Comparison of ENCODE assay signal across 8 cellular contexts in genomic region chr2:19357383-19358241, GRCh38. TPM values are rescaled to one million over a fixed set of nuclear protein-coding genes. Genes with fewer than 3 reads are reported as not detected.
A peak's percentile ranks its signal among the peaks of the same experiment; 100 is the strongest.
DNase-seq lines count a peak whose midpoint lies in the region; ATAC-seq and TF ChIP-seq lines count a peak whose summit lies in the region.

No MANE protein-coding gene starts in this region.

- no peaks in the 10 kb centered on the region for H3K9me3 ChIP-seq in ovary

- H3K36me3 ChIP-seq in ovary: no peaks in the 10 kb centered on the region

- no peaks in the 10 kb centered on the region for H3K4me1 ChIP-seq in ovary (ENCODE audit: insufficient read depth)

- TF ChIP-seq POLR2A in ovary (IDR thresholded peaks at IDR 0.05): no peak

- ATAC-seq in SK-N-SH treated with all-trans-retinoic acid at 6 μM for 48 hours: peak; percentile 35

- TF ChIP-seq EP300 in ovary (IDR thresholded peaks at IDR 0.05): no peak

- TF ChIP-seq CTCF in foreskin fibroblast (IDR thresholded peaks at IDR 0.05; ENCODE audit: low read depth, low read length) (no peak), ovary (IDR thresholded peaks at IDR 0.05) (no peak)

- intact Hi-C loops in ovary (cut with DNase I): loop anchor here in 1 of 4 donors (10.0 kb wide), 1 partner anchor 363 kb away; no protein-coding TSS in a partner anchor

- H3K27ac ChIP-seq in ovary: peak overlapping the region; percentile 45 to 74

- H3K27me3 ChIP-seq in ovary: no peaks in the 10 kb centered on the region

- 2 to 5% (median 2%) methylated on average over 35 to 45 of the region's 45 CpGs for WGBS in ovary, 3 donors

- DNase-seq in ELR (ENCODE audit: low read depth): peak; percentile 55
- peak in 1 of 2 donors; percentile 74 for DNase-seq in foreskin fibroblast
- DNase-seq in ovary: peak in 4 of 5 donors; percentile 38 to 65 (median 49)
- no peak for DNase-seq in NCI-H2029 treated with DMSO at 0.1 percent for 48 hours (lab: John Stamatoyannopoulos, UW)
- no peak for DNase-seq in HUDEP-2 (lab: John Stamatoyannopoulos, UW; ENCODE audit: unreplicated experiment in 76 of 76)
- no peak for DNase-seq in ureter (ENCODE audit: low spot score)
- no peak for DNase-seq in OCI-M2 (lab: John Stamatoyannopoulos, UW; ENCODE audit: unreplicated experiment)

- H3K4me3 ChIP-seq in foreskin fibroblast (ENCODE audit: low read depth in 1 of 2, low read length in 2 of 2) (peak overlapping the region; percentile 63 to 95), ovary (peak overlapping the region; percentile 65)

TF ChIP-seq in SK-N-SH treated with all-trans-retinoic acid at 6 μM for 48 hours, 23 proteins besides CTCF, POLR2A, EP300 and RAD21:
- TF ChIP-seq ESRRG (CRISPR knock-in tag; IDR thresholded peaks at IDR 0.05) (no peak), TSHZ2 (CRISPR knock-in tag; IDR thresholded peaks at IDR 0.05) (no peak), ZNF8 (CRISPR knock-in tag; IDR thresholded peaks at IDR 0.05) (no peak), ZNF70 (CRISPR knock-in tag; IDR thresholded peaks at IDR 0.05) (no peak), RARB (CRISPR knock-in tag; IDR thresholded peaks at IDR 0.05) (no peak), OSR1 (CRISPR knock-in tag; IDR thresholded peaks at IDR 0.05) (no peak), CSDC2 (CRISPR knock-in tag; IDR thresholded peaks at IDR 0.05) (no peak), ZNF565 (CRISPR knock-in tag; conservative IDR thresholded peaks at IDR 0.05; ENCODE audit: low read depth) (no peak), TCF4 (CRISPR knock-in tag; IDR thresholded peaks at IDR 0.05; ENCODE audit: borderline replicate concordance) (no peak), TOX (CRISPR knock-in tag; IDR thresholded peaks at IDR 0.05; ENCODE audit: borderline replicate concordance) (no peak)

RNA-seq across cellular contexts. Expression of gene OSR1, which starts 0.8 kb away (rescaled TPM):
- total RNA-seq in ovary: 10 to 100 TPM in 1 of 7 donors, 1 to 10 TPM in 6; 2.5 to 11.5 (median 5.6) TPM
- polyA plus RNA-seq in ovary: 1 to 10 TPM; 3.9 to 4.9 TPM
- total RNA-seq in ureter: 34.7 TPM

Comparison
In these comparisons a context has a peak if more than half of its experiments do, and no peak if none do; other contexts are left out.
1. DNase-seq: peak in ELR (single experiment) and ovary (4 of 5); none in NCI-H2029 treated with DMSO at 0.1 percent for 48 hours (single experiment), HUDEP-2 (0 of 76), ureter (single experiment) and OCI-M2 (single experiment).